Comparison of ENCODE assay signal across 12 cellular contexts in the genomic region with DNA sequence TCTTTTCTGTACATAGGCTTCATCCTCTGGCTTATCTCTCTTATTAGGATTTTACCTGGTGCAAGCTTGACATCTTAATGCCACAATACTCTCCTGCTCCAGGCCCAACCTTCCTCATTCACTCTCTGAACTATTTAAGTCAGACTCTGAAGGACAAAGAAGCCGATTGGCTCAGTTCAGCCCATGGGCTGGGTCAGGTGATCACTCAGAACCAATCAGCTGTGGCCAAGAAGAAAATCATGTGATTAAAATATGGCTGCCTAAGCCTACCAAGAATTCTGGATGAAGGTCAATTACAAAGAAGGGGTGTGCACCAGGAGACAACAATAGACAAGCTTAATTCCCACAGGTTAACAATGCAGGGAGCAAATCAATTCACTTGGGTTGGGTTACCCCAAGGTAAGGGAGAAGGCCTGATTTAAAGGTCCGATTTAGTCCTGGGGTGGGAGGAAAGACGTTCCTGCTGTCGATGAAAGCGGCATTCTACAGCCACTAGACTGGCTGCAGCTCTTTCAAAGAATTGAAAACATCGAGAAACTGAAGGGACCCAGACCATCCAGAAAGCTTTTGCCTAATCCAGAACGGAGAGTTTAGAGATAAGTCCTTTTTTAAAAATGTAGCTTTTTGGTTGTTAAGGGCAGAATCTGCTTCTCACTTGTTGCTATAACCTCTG. TPM values are rescaled to one million over a fixed set of nuclear protein-coding genes. Genes with fewer than 3 reads are reported as not detected.
DNase-seq lines count a peak whose midpoint lies in the region; ATAC-seq, FAIRE-seq and TF ChIP-seq lines count a peak whose summit lies in the region.
"Had no signal": no experiment of that assay in that cellular context is flagged by ENCODE, and none has a peak within 500 bp of the region (broad histone marks: within the 10 kb centered on the region; RNA-seq: fewer than 3 reads in every experiment).

No MANE protein-coding gene starts in this region.

- TF ChIP-seq CTCF in A549 (IDR thresholded peaks at IDR 0.05) (no peak), endothelial cell of umbilical vein (IDR thresholded peaks at IDR 0.05; ENCODE audit: extremely low read depth in 1 of 2, insufficient read depth in 1 of 2, low read depth in 1 of 2, low read length in 2 of 2) (no peak), RWPE1 (conservative IDR thresholded peaks at IDR 0.05; ENCODE audit: low read depth) (no peak)

- peak overlapping the region; percentile 15; the same call in 1 of the 2 replicates for H3K9ac ChIP-seq in ES-I3 (ENCODE audit: low read depth, low read length)
- no peak overlapping the region for H3K9ac ChIP-seq in endothelial cell of umbilical vein (replicated peaks; ENCODE audit: extremely low read depth, insufficient read depth, low read length)

- no peaks in the 10 kb centered on the region for H3K79me2 ChIP-seq in endothelial cell of umbilical vein (ENCODE audit: control insufficient read depth, insufficient read depth, low read length)

- no peak for TF ChIP-seq RAD21 in A549 (conservative IDR thresholded peaks at IDR 0.05 in 1 of 2, IDR thresholded peaks at IDR 0.05 in 1 of 2)

- H3K9me1 ChIP-seq in endothelial cell of umbilical vein (replicated peaks; ENCODE audit: control insufficient read depth, extremely low read depth, insufficient read depth, low read length), result no peaks in the 10 kb centered on the region

- H3K36me3 ChIP-seq in ES-I3 (ENCODE audit: insufficient read depth, low read length) (no peaks in the 10 kb centered on the region), endothelial cell of umbilical vein (ENCODE audit: control insufficient read depth in 2 of 2, extremely low read depth in 1 of 2, insufficient read depth in 2 of 2, low read length in 2 of 2) (no peaks in the 10 kb centered on the region)

- no peaks in the 10 kb centered on the region for H3K27me3 ChIP-seq in endothelial cell of umbilical vein (ENCODE audit: control insufficient read depth in 2 of 2, insufficient read depth in 2 of 2, low read length in 2 of 2)

- H3K4me3 ChIP-seq in A549 (no peak overlapping the region), endothelial cell of umbilical vein (replicated peaks in 1 of 3; ENCODE audit: insufficient read depth in 1 of 3, low read depth in 1 of 3, low read length in 3 of 3) (no peak overlapping the region)

- no peak for TF ChIP-seq EP300 in A549 (IDR thresholded peaks at IDR 0.05)

- no peak overlapping the region for H2AFZ ChIP-seq in endothelial cell of umbilical vein (ENCODE audit: low read depth, low read length)

- FAIRE-seq in A549 (lab: Jason Lieb, UNC) (no peak), endothelial cell of umbilical vein (lab: Jason Lieb, UNC) (peak; percentile 15)
- FAIRE-seq: GM18507 had no signal

- no peak for TF ChIP-seq POLR2A in A549 (IDR thresholded peaks at IDR 0.05; ENCODE audit: low read length)
- TF ChIP-seq POLR2A in endothelial cell of umbilical vein (IDR thresholded peaks at IDR 0.05; ENCODE audit: low read depth, low read length), result no peak

- no TSS peak for BruUV-seq in endothelial cell of umbilical vein (replicated peaks; lab: Mats Ljungman, UMichigan)

- CTCF ChIA-PET in A549 (lab: Yijun Ruan, JAX), result interaction anchor here (1.0 to 1.4 kb wide), 3 partner anchors 9 to 17 kb away, joined by 3 read pairs; no protein-coding TSS in a partner anchor
- CTCF ChIA-PET in endothelial cell of umbilical vein (lab: Charles Lee), result interaction anchor here (1.2 kb wide), 1 partner anchor 9 kb away, joined by 3 read pairs; no protein-coding TSS in a partner anchor
- CTCF ChIA-PET in RWPE1 (lab: Yijun Ruan, JAX), result no interaction called here

- H3K27ac ChIP-seq in A549 (peak overlapping the region in 1 of 2 experiments; percentile 26; a peak in 2 of 6 replicates), endothelial cell of umbilical vein (ENCODE audit: insufficient read depth, low read depth, low read length) (no peak overlapping the region), RWPE1 (no peak overlapping the region)

- dilution Hi-C loops in endothelial cell of umbilical vein (cut with MboI; ENCODE audit: extremely low pct_ligation_motif_present, low sequenced_read_pairs), result no loop called here

- H3K4me1 ChIP-seq in A549 (peaks cover 9% of the 10 kb centered on the region; the same call in 2 of the 3 replicates), ES-I3 (ENCODE audit: insufficient read depth, low read length) (no peaks in the 10 kb centered on the region; the same call in none of the 2 replicates), endothelial cell of umbilical vein (ENCODE audit: control insufficient read depth, extremely low read depth, insufficient read depth, low read length) (no peaks in the 10 kb centered on the region)

- H3K9me3 ChIP-seq in A549, result no peaks in the 10 kb centered on the region
- H3K9me3 ChIP-seq in ES-I3 (ENCODE audit: control insufficient read depth, insufficient read depth, low read length), result no peaks in the 10 kb centered on the region
- no peaks in the 10 kb centered on the region for H3K9me3 ChIP-seq in endothelial cell of umbilical vein (replicated peaks; ENCODE audit: control insufficient read depth, insufficient read depth, low read length)

- intact Hi-C loops in endothelial cell of umbilical vein (cut with micrococcal nuclease), result no loop called here
- intact Hi-C loops in Right ventricle myocardium inferior (cut with DNase I), result no loop called here

- H4K20me1 ChIP-seq in endothelial cell of umbilical vein (replicated peaks; ENCODE audit: control insufficient read depth, extremely low read depth, insufficient read depth, low read length), result no peaks in the 10 kb centered on the region

- WGBS in A549 (ENCODE audit: missing lambda C conversion rate), result 85% methylated on average over 7 of the region's 7 CpGs

- H3K4me2 ChIP-seq in A549 (no peak overlapping the region), endothelial cell of umbilical vein (ENCODE audit: insufficient read depth, low read length) (no peak overlapping the region)

- POLR2A ChIA-PET in A549 (lab: Yijun Ruan, JAX), result no interaction called here
- POLR2A ChIA-PET in endothelial cell of umbilical vein (lab: Charles Lee), result no interaction called here
- POLR2A ChIA-PET in RWPE1 (lab: Yijun Ruan, JAX; ENCODE audit: low non-redundant PET), result no interaction called here

- ATAC-seq in A549 (peak in 1 of 2 experiments; percentile 79; a peak in 3 of 6 replicates), HG03432 (IDR thresholded peaks at IDR 0.05; ENCODE audit: unreplicated experiment) (no peak), Right ventricle myocardium inferior (no peak)

- DNase-seq in A549 (ENCODE audit: low read depth in 1 of 2, low spot score in 1 of 2) (peak; percentile 65 to 76), NCI-H2171 (lab: John Stamatoyannopoulos, UW) (peak; percentile 58), endothelial cell of umbilical vein (ENCODE audit: low read depth, low spot score) (no peak), NCI-H1694 (lab: John Stamatoyannopoulos, UW) (no peak), Right ventricle myocardium inferior (ENCODE audit: missing footprints) (no peak), RWPE1 (ENCODE audit: low spot score) (no peak)
- DNase-seq: Kasumi-1; occipital lobe; stimulated activated CD4-positive, alpha-beta T cell treated with anti-CD3 and anti-CD28 coated beads, Interleukin-4, amount 100 ng/mL, for 1 hour had no signal

TF ChIP-seq in A549, 52 proteins besides CTCF, POLR2A, EP300 and RAD21:
- TF ChIP-seq HOXB13 (CRISPR knock-in tag; IDR thresholded peaks at IDR 0.05; ENCODE audit: low read depth) (no peak), USF2 (IDR thresholded peaks at IDR 0.05) (peak; percentile 94), KDM5A (IDR thresholded peaks at IDR 0.05) (no peak), CBX8 (IDR thresholded peaks at IDR 0.05) (no peak)

TF ChIP-seq in endothelial cell of umbilical vein, 7 proteins besides CTCF, POLR2A, EP300 and RAD21:
- TF ChIP-seq EZH2 (IDR thresholded peaks at IDR 0.05; ENCODE audit: borderline replicate concordance, low read depth, low read length, severe bottlenecking) (no peak), GATA2 (IDR thresholded peaks at IDR 0.05; ENCODE audit: insufficient read depth, insufficient read length, low read depth, low read length) (no peak), MAX (IDR thresholded peaks at IDR 0.05; ENCODE audit: insufficient read depth, insufficient read length) (no peak), MYC (IDR thresholded peaks at IDR 0.05; ENCODE audit: low read depth, low read length) (no peak), POLR2AphosphoS5 (IDR thresholded peaks at IDR 0.05; ENCODE audit: insufficient read depth, low read depth, low read length) (no peak)
TF ChIP-seq in endothelial cell of umbilical vein: peak in this region for 0.

RNA-seq across cellular contexts. Expression of gene NFAT5, which starts 42.9 kb away (rescaled TPM):
- polyA plus RNA-seq in A549 (2011; rRNA removed) (45.1 and 48.3 TPM in 2 replicates), A549 (2017; fragmentation: RNase III; extraction: RNeasy Plus Mini Kit Qiagen cat#74134 plus additional on column Dnase treatment) (8.2 to 9.5 TPM (median 8.3 TPM) in 3 replicates), endothelial cell of umbilical vein (17.2 and 18.1 TPM in 2 replicates)
- polyA plus RNA-seq in A549 (2012; cell fraction: cytosol; rRNA removed), result 3.1 and 4.9 TPM in 2 replicates
- polyA plus RNA-seq in A549 (2012; cell fraction: nucleus; rRNA removed), result 8.0 and 9.6 TPM in 2 replicates
- polyA minus RNA-seq in A549 (2011; rRNA and poly(A)+ RNA removed), result 75.4 and 86.1 TPM in 2 replicates
- total RNA-seq in endothelial cell of umbilical vein (42.0 and 49.5 TPM in 2 replicates), Right ventricle myocardium inferior (16.2 TPM)
- 9.1 and 10.7 TPM in 2 replicates for polyA plus RNA-seq in endothelial cell of umbilical vein (2011; cell fraction: cytosol; rRNA removed)
- polyA plus RNA-seq in endothelial cell of umbilical vein (2011; cell fraction: nucleus; rRNA removed), result 108 and 112 TPM in 2 replicates
- 13.6 and 16.5 TPM in 2 replicates for polyA plus RNA-seq in endothelial cell of umbilical vein (2012)
- 110 and 120 TPM in 2 replicates for polyA minus RNA-seq in endothelial cell of umbilical vein
- polyA minus RNA-seq in endothelial cell of umbilical vein (2011; cell fraction: cytosol; rRNA and poly(A)+ RNA removed), result 19.8 TPM
- polyA minus RNA-seq in endothelial cell of umbilical vein (2011; cell fraction: nucleus; rRNA and poly(A)+ RNA removed), result 142 and 212 TPM in 2 replicates

Comparison
In these comparisons a context has a peak if more than half of its experiments do, and no peak if none do; other contexts are left out.
1. DNase-seq: peak in A549 (2 of 2) and NCI-H2171 (single experiment); none in endothelial cell of umbilical vein (single experiment), NCI-H1694 (single experiment), Right ventricle myocardium inferior (single experiment) and RWPE1 (single experiment).